ENCODE assay signal across 18 cellular contexts in genomic region chr3:15539066-15539465, GRCh38.
"Had no signal": no experiment of that assay in that cellular context is flagged by ENCODE, and none has a peak within 500 bp of the region (broad histone marks: within the 10 kb centered on the region; RNA-seq: fewer than 3 reads in every experiment).

No MANE protein-coding gene starts in this region.

- H3K4me3 Mint-ChIP-seq: activated naive CD4-positive, alpha-beta T cell treated with anti-CD3 and anti-CD28 coated beads for 36 hours; activated naive CD8-positive, alpha-beta T cell treated with anti-CD3 and anti-CD28 coated beads, Interleukin-2, amount 10 ng/mL, durations not matched to agents 7 days and 5 days; endodermal cell; neural progenitor cell; stimulated activated naive B cell treated with anti-CD40 and anti-IgM and Interleukin-4, amounts not matched to agents 10 μg/mL and 1 μg/mL and 100 μg/mL, for 72 hours had no signal

- H3K4me1 Mint-ChIP-seq: endodermal cell, neural progenitor cell had no signal

- DNase-seq: activated CD4-positive, alpha-beta T cell treated with anti-CD3 and anti-CD28 coated beads for 1 hour; activated effector memory CD4-positive, alpha-beta T cell treated with Interleukin-2 at 50 U/mL for 16 hours; activated naive CD4-positive, alpha-beta T cell treated with anti-CD3 and anti-CD28 coated beads for 36 hours; activated naive CD8-positive, alpha-beta T cell treated with anti-CD3 and anti-CD28 coated beads, Interleukin-2, amount 10 ng/mL, durations not matched to agents 7 days and 5 days; activated T-cell treated with anti-CD3 and anti-CD28 coated beads, Interleukin-2, amount 50 U/mL, for 48 hours; amniotic stem cell; cerebellar nuclear complex; endodermal cell; esophagus squamous epithelium; gastrocnemius medialis; hypothalamus; sigmoid colon; stimulated activated CD4-positive, alpha-beta T cell treated with anti-CD3 and anti-CD28 coated beads, Interleukin-15, amount 100 ng/mL, for 24 hours; stimulated activated naive B cell treated with anti-CD40 and anti-IgM and Interleukin-4, amounts not matched to agents 10 μg/mL and 1 μg/mL and 100 μg/mL, for 72 hours; transverse colon; uterus had no signal

- ATAC-seq: gastrocnemius medialis; stimulated activated naive B cell treated with anti-CD40 and anti-IgM and Interleukin-4, amounts not matched to agents 10 μg/mL and 1 μg/mL and 100 μg/mL, for 72 hours had no signal

- H3K27me3 Mint-ChIP-seq: activated naive CD8-positive, alpha-beta T cell treated with anti-CD3 and anti-CD28 coated beads, Interleukin-2, amount 10 ng/mL, durations not matched to agents 7 days and 5 days; stimulated activated naive B cell treated with anti-CD40 and anti-IgM and Interleukin-4, amounts not matched to agents 10 μg/mL and 1 μg/mL and 100 μg/mL, for 72 hours had no signal

- H3K9me3 Mint-ChIP-seq: activated naive CD4-positive, alpha-beta T cell treated with anti-CD3 and anti-CD28 coated beads for 36 hours; activated naive CD8-positive, alpha-beta T cell treated with anti-CD3 and anti-CD28 coated beads, Interleukin-2, amount 10 ng/mL, durations not matched to agents 7 days and 5 days; endodermal cell; neural progenitor cell; stimulated activated naive B cell treated with anti-CD40 and anti-IgM and Interleukin-4, amounts not matched to agents 10 μg/mL and 1 μg/mL and 100 μg/mL, for 72 hours had no signal

- FAIRE-seq: islet of Langerhans had no signal

- H3K36me3 Mint-ChIP-seq: neural progenitor cell had no signal

- H3K27ac Mint-ChIP-seq: activated naive CD4-positive, alpha-beta T cell treated with anti-CD3 and anti-CD28 coated beads for 36 hours; endodermal cell; neural progenitor cell; stimulated activated naive B cell treated with anti-CD40 and anti-IgM and Interleukin-4, amounts not matched to agents 10 μg/mL and 1 μg/mL and 100 μg/mL, for 72 hours had no signal
